In genomic region chr2:24075259-24075658, GRCh38 we compare ENCODE assay signal across 1 cellular context.
TF ChIP-seq lines count a peak whose summit lies in the region.

No MANE protein-coding gene starts in this region.

TF ChIP-seq in endothelial cell of umbilical vein, 7 proteins besides CTCF, POLR2A, EP300 and RAD21:
- TF ChIP-seq, protein P1, sequence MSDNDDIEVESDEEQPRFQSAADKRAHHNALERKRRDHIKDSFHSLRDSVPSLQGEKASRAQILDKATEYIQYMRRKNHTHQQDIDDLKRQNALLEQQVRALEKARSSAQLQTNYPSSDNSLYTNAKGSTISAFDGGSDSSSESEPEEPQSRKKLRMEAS (IDR thresholded peaks at IDR 0.05; ENCODE audit: insufficient read depth, insufficient read length) = no peak
- TF ChIP-seq FOS (IDR thresholded peaks at IDR 0.05; ENCODE audit: borderline replicate concordance, insufficient read depth, low read length) (no peak), POLR2AphosphoS5 (IDR thresholded peaks at IDR 0.05; ENCODE audit: insufficient read depth, low read depth, low read length) (no peak), GATA2 (IDR thresholded peaks at IDR 0.05; ENCODE audit: insufficient read depth, insufficient read length, low read depth, low read length) (no peak), JUN (IDR thresholded peaks at IDR 0.05; ENCODE audit: borderline replicate concordance, insufficient read depth, insufficient read length, low read depth) (no peak), MYC (IDR thresholded peaks at IDR 0.05; ENCODE audit: low read depth, low read length) (no peak), EZH2 (IDR thresholded peaks at IDR 0.05; ENCODE audit: borderline replicate concordance, low read depth, low read length, severe bottlenecking) (no peak)
TF ChIP-seq in endothelial cell of umbilical vein: peak in this region for 0.
